In genomic region chr15:101439920-101440319, GRCh38 we compare ENCODE assay signal across 1 cellular context.
TF ChIP-seq lines count a peak whose summit lies in the region.

No MANE protein-coding gene starts in this region.

TF ChIP-seq in GM23338, 12 proteins besides CTCF, POLR2A, EP300 and RAD21 (continued from another document):
- TF ChIP-seq, protein P1, sequence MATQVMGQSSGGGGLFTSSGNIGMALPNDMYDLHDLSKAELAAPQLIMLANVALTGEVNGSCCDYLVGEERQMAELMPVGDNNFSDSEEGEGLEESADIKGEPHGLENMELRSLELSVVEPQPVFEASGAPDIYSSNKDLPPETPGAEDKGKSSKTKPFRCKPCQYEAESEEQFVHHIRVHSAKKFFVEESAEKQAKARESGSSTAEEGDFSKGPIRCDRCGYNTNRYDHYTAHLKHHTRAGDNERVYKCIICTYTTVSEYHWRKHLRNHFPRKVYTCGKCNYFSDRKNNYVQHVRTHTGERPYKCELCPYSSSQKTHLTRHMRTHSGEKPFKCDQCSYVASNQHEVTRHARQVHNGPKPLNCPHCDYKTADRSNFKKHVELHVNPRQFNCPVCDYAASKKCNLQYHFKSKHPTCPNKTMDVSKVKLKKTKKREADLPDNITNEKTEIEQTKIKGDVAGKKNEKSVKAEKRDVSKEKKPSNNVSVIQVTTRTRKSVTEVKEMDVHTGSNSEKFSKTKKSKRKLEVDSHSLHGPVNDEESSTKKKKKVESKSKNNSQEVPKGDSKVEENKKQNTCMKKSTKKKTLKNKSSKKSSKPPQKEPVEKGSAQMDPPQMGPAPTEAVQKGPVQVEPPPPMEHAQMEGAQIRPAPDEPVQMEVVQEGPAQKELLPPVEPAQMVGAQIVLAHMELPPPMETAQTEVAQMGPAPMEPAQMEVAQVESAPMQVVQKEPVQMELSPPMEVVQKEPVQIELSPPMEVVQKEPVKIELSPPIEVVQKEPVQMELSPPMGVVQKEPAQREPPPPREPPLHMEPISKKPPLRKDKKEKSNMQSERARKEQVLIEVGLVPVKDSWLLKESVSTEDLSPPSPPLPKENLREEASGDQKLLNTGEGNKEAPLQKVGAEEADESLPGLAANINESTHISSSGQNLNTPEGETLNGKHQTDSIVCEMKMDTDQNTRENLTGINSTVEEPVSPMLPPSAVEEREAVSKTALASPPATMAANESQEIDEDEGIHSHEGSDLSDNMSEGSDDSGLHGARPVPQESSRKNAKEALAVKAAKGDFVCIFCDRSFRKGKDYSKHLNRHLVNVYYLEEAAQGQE (IDR thresholded peaks at IDR 0.05; ENCODE audit: unreplicated experiment): no peak
- TF ChIP-seq ZNF114 (CRISPR knock-in tag; IDR thresholded peaks at IDR 0.05): no peak
- TF ChIP-seq, protein P2, sequence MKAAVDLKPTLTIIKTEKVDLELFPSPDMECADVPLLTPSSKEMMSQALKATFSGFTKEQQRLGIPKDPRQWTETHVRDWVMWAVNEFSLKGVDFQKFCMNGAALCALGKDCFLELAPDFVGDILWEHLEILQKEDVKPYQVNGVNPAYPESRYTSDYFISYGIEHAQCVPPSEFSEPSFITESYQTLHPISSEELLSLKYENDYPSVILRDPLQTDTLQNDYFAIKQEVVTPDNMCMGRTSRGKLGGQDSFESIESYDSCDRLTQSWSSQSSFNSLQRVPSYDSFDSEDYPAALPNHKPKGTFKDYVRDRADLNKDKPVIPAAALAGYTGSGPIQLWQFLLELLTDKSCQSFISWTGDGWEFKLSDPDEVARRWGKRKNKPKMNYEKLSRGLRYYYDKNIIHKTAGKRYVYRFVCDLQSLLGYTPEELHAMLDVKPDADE (IDR thresholded peaks at IDR 0.05): no peak
- TF ChIP-seq STAT1 (IDR thresholded peaks at IDR 0.05; ENCODE audit: unreplicated experiment): no peak
